ENCODE assay signal across 25 cellular contexts in the genomic region with DNA sequence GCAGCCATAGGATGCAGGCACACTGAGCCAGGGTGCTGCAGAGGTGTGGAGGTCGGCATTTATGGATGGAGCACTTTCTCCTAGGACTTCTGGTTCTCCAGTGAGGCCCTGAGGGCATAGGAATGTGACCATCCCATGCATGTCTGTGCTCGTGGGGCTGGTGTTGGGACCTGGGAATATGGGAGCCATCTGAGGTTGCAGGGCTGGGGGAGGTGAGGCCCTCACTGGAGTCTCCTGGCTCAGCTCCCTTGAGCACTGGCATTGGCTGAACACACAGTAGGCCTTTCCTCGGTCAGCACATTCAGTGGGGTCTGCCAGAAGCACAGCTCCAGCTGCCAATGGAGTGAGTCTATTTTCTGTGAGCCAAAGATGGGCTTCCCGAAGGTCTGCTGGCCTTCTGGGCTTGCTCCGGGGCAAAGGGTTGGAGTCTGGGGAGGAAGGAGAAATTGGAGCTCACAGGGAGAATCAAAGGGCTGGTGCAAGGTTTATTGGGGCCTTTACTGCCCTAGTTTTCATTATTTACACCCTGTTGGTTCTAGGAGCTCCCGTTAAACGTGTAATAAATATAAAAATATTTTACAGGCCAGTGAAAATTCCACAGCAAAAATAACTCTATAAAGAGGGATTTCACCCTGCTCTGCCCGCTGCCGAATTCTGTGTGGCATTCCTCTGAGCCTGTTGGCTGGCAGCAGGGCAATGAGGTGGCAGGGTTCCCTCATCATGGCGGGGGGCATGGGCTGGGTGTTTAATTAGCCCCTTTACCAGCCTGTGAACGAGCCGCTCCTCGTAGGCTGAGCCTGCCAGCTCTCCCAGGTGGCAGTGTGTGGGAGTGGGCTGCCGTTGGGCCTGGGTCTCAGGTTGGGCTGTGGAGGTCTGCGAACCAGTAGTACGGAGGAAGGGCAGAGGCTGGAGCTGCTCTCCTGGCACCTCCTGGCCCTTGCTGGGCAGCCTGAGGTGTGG. TPM values are rescaled to one million over a fixed set of nuclear protein-coding genes. Genes with fewer than 3 reads are reported as not detected.
"Had no signal": no experiment of that assay in that cellular context is flagged by ENCODE, and none has a peak within 500 bp of the region (broad histone marks: within the 10 kb centered on the region; RNA-seq: fewer than 3 reads in every experiment).

No MANE protein-coding gene starts in this region.

- H3K27me3 Mint-ChIP-seq: stimulated activated naive CD8-positive, alpha-beta T cell treated with anti-CD3 and anti-CD28 coated beads, Interleukin-15, Interleukin-2, amounts not matched to agents 100 ng/mL and 50 ng/mL, for 24 hours had no signal

- H3K4me1 ChIP-seq: adrenal gland, suprapubic skin, transverse colon had no signal

- DNase-seq: activated CD4-positive, alpha-beta T cell treated with anti-CD3 and anti-CD28 coated beads, Interleukin-2, amount 50 U/mL, for 1 hour; activated CD4-positive, CD25-positive, alpha-beta regulatory T cell treated with anti-CD3 and anti-CD28 coated beads, Interleukin-2, amount 50 U/mL, for 72 hours; activated CD8-positive, alpha-beta memory T cell treated with anti-CD3 and anti-CD28 coated beads, Interleukin-2, amount 50 U/mL, for 4 hours; activated effector memory CD4-positive, alpha-beta T cell treated with anti-CD3 and anti-CD28 coated beads, Interleukin-2, amount 50 U/mL, for 16 hours; activated naive CD4-positive, alpha-beta T cell treated with anti-CD3 and anti-CD28 coated beads, Interleukin-2, amount 50 U/mL, for 16 hours; activated T-cell treated with anti-CD3 and anti-CD28 coated beads, Interleukin-2, amount 50 U/mL, for 72 hours; adrenal gland; cerebellar nuclear complex; effector memory CD4-positive, alpha-beta T cell; esophagus squamous epithelium; hypothalamus; islet precursor cell; right cardiac atrium; stimulated activated CD4-positive, alpha-beta T cell treated with anti-CD3 and anti-CD28 coated beads, Interleukin-15, amount 100 ng/mL, for 24 hours; stimulated activated CD4-positive, alpha-beta T cell treated with anti-CD3 and anti-CD28 coated beads, Interleukin-2, amount 100 ng/mL, for 48 hours; T1000; transverse colon had no signal

- H3K27ac ChIP-seq: adrenal gland, esophagus squamous epithelium, psoas muscle, skin epidermis, suprapubic skin, transverse colon, vagina had no signal

- H3K4me3 ChIP-seq: adrenal gland, esophagus squamous epithelium, lung, psoas muscle, skin epidermis, suprapubic skin, transverse colon, vagina had no signal

- H3K27me3 ChIP-seq: adrenal gland, esophagus squamous epithelium, transverse colon, vagina had no signal

- H3K36me3 ChIP-seq: adrenal gland, esophagus squamous epithelium, suprapubic skin, transverse colon, vagina had no signal

- H3K9me3 Mint-ChIP-seq: activated T-cell treated with anti-CD3 and anti-CD28 coated beads, Interleukin-2, amount 50 U/mL, for 72 hours; dendritic cell treated with granulocyte-macrophage colony-stimulating factor and Interleukin-4, amounts not matched to agents 40 ng/mL and 50 ng/mL, for 4 days; stimulated activated naive CD8-positive, alpha-beta T cell treated with anti-CD3 and anti-CD28 coated beads, Interleukin-15, Interleukin-2, amounts not matched to agents 100 ng/mL and 50 ng/mL, for 24 hours had no signal

- H3K4me3 Mint-ChIP-seq: activated T-cell treated with anti-CD3 and anti-CD28 coated beads, Interleukin-2, amount 50 U/mL, for 72 hours; dendritic cell treated with granulocyte-macrophage colony-stimulating factor and Interleukin-4, amounts not matched to agents 40 ng/mL and 50 ng/mL, for 4 days; stimulated activated naive CD8-positive, alpha-beta T cell treated with anti-CD3 and anti-CD28 coated beads, Interleukin-15, Interleukin-2, amounts not matched to agents 100 ng/mL and 50 ng/mL, for 24 hours had no signal

- ATAC-seq: activated T-cell treated with anti-CD3 and anti-CD28 coated beads, Interleukin-2, amount 50 U/mL, for 72 hours; psoas muscle; right cardiac atrium had no signal

- H3K27ac Mint-ChIP-seq: activated T-cell treated with anti-CD3 and anti-CD28 coated beads, Interleukin-2, amount 50 U/mL, for 72 hours; dendritic cell treated with granulocyte-macrophage colony-stimulating factor and Interleukin-4, amounts not matched to agents 40 ng/mL and 50 ng/mL, for 4 days; stimulated activated naive CD8-positive, alpha-beta T cell treated with anti-CD3 and anti-CD28 coated beads, Interleukin-15, Interleukin-2, amounts not matched to agents 100 ng/mL and 50 ng/mL, for 24 hours had no signal

- H3K9me3 ChIP-seq: adrenal gland, esophagus squamous epithelium, psoas muscle, suprapubic skin, transverse colon, vagina had no signal

RNA-seq across cellular contexts. Expression of gene PITX1, which starts 31.6 kb away (rescaled TPM):
- polyA plus RNA-seq: neural cell had no signal
